ENCODE assay signal across 8 cellular contexts in the genomic region with DNA sequence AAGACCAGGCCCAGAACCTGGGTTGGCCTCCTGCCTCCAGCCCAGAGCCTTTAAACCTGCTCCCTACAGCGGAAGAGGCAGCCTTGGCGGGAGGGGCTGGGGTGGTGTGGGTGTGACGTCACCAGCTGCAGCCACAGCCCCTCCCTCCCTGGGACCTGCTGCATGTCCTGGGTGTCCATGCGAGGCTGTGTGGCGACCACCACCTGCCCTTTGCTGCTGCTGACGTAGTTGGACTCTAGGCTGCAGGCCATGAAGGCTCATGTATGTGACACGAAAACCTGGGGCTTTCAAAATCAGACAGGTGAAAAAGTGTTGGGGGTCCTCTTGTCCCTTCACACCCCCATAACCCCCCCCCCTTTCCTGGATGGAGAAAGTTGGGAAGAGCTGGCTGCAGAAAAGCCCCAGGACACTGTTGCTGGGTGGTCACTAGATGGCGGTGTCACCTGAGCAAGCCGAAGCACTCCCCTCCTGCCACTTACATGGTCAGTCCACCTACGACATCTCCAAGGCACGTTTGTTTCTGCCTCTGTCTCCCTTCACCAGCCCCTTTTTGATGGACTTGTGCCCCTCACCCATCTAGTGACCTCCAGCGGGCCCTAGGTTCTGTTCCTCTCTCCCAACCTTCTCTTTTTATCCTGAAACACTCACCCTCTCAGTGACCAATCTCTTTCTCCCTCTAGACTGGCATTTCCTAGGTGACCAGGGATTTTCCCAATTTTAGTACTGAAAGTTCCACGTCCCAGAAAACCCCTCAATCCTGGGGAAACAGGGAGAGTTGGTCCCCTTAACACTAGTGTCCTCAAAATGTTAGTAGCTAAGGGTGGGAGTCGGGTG. TPM values are rescaled to one million over a fixed set of nuclear protein-coding genes. Genes with fewer than 3 reads are reported as not detected.
A peak's percentile ranks its signal among the peaks of the same experiment; 100 is the strongest.
DNase-seq lines count a peak whose midpoint lies in the region; ATAC-seq and TF ChIP-seq lines count a peak whose summit lies in the region.

No MANE protein-coding gene starts in this region.

- peak overlapping the region in 1 of 5 experiments; percentile 47 for H3K27ac Mint-ChIP-seq in brain

- in situ Hi-C loops in G401 (cut with HindIII; ENCODE audit: low sequenced_read_pairs), result no loop called here

- intact Hi-C loops in posterior vena cava (cut with DNase I), result loop anchor here in 1 of 2 donors (10.0 kb wide), 1 partner anchor 144 kb away; no protein-coding TSS in a partner anchor

- no peak for ATAC-seq in GM21576 (IDR thresholded peaks at IDR 0.05; ENCODE audit: unreplicated experiment)

- H3K4me3 Mint-ChIP-seq in brain, result no peak overlapping the region

- DNase-seq in G401 (ENCODE audit: low spot score), result peak; percentile 51
- DNase-seq in SHP77 treated with DMSO at 0.1 percent for 48 hours (lab: John Stamatoyannopoulos, UW), result peak; percentile 55
- peak; percentile 94 for DNase-seq in iPS-NIHi7 (ENCODE audit: extremely low spot score)
- DNase-seq in stimulated activated CD4-positive, alpha-beta T cell treated with anti-CD3 and anti-CD28 coated beads, Interleukin-1b, Interleukin-23, amount 100 ng/mL, for 4 hours (ENCODE audit: low read depth in 2 of 2), result peak; percentile 10 to 23
- DNase-seq in posterior vena cava (ENCODE audit: low spot score), result no peak

- peaks cover 19% of the 10 kb centered on the region for H3K27me3 Mint-ChIP-seq in brain

- peak; percentile 79 for TF ChIP-seq CTCF in LNCAP (IDR thresholded peaks at IDR 0.05)
- peak; percentile 74 to 78 for TF ChIP-seq CTCF in brain (conservative IDR thresholded peaks at IDR 0.05)

- H3K36me3 Mint-ChIP-seq in brain, result no peaks in the 10 kb centered on the region

- peaks cover 0 to 4% (median 0%) of the 10 kb centered on the region in 5 experiments for H3K9me3 Mint-ChIP-seq in brain

- no peaks in the 10 kb centered on the region for H3K4me1 Mint-ChIP-seq in brain

RNA-seq across cellular contexts. Expression of gene SLC6A20, which starts 35.2 kb away (rescaled TPM):
- 2.2 and 5.0 TPM in 2 replicates for total RNA-seq in G401 (2014; rRNA removed; shearing (Covaris generic))
- 1.5 TPM for polyA plus RNA-seq in brain (ENCODE audit: insufficient read depth, low read depth, low replicate concordance)
- total RNA-seq in posterior vena cava, result under 1 TPM in 1 of 2 donors, not detected in 1; 0.28 TPM
